ENCODE assay signal across 9 cellular contexts in the genomic region with DNA sequence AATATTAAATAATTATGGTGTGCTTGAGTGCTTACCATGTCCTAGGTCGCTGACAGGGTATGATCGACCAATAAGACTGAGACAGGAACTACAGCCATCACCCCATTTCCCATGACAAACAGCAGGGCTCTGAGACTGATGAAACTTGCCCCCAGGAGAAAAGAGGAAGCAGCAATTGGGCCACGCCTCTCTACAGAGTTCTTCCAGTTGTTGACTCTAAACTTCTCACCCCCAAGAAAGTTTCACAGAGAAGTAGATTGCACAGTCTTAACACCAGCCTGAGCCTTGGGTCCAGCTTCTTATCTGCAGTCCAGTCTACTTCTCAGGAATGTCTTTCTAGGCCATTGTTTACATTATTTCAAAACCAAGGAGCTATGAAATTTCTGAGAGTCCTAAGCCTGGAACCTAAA.
A peak's percentile ranks its signal among the peaks of the same experiment; 100 is the strongest.
DNase-seq lines count a peak whose midpoint lies in the region; ATAC-seq and TF ChIP-seq lines count a peak whose summit lies in the region.
"Had no signal": no experiment of that assay in that cellular context is flagged by ENCODE, and none has a peak within 500 bp of the region (broad histone marks: within the 10 kb centered on the region; RNA-seq: fewer than 3 reads in every experiment).

No MANE protein-coding gene starts in this region.

- CTCF ChIA-PET in BJ (lab: Yijun Ruan, JAX) (interaction anchor here (0.6 to 2.9 kb wide), 4 partner anchors 13 to 423 kb away, joined by 3 to 10 read pairs (median 3); no protein-coding TSS in a partner anchor), A673 (lab: Charles Lee) (no interaction called here)

- H3K27ac ChIP-seq in lower lobe of right lung: peak overlapping the region; percentile 66
- no peak overlapping the region for H3K27ac ChIP-seq in effector memory CD4-positive, alpha-beta T cell (ENCODE audit: insufficient read depth, low read length, poor library complexity, severe bottlenecking)
- H3K27ac ChIP-seq in A673 (ENCODE audit: low read depth, low read length, poor library complexity, severe bottlenecking): no peak overlapping the region

- POLR2A ChIA-PET in BJ (lab: Charles Lee) (interaction anchor here (0.7 kb wide), 1 partner anchor 12 kb away, joined by 3 read pairs; no protein-coding TSS in a partner anchor), A673 (lab: Charles Lee; ENCODE audit: low non-redundant PET) (no interaction called here)

- intact Hi-C loops in lower lobe of right lung (cut with DNase I): no loop called here
- intact Hi-C loops in A673 (cut with micrococcal nuclease; ENCODE audit: unreplicated experiment): no loop called here

- BruUV-seq in A673 (replicated peaks; lab: Mats Ljungman, UMichigan): no TSS peak

- TF ChIP-seq CTCF in BJ (IDR thresholded peaks at IDR 0.05; ENCODE audit: insufficient read depth, low read depth, low read length) (no peak), lower lobe of right lung (IDR thresholded peaks at IDR 0.05) (no peak), A673 (conservative IDR thresholded peaks at IDR 0.05; ENCODE audit: low read depth, low read length) (no peak)

- H3K36me3 ChIP-seq in BJ (ENCODE audit: control insufficient read depth, insufficient read depth, low read length) (no peaks in the 10 kb centered on the region), adipocyte (ENCODE audit: control insufficient read depth, insufficient read depth, low read length, severe bottlenecking) (no peaks in the 10 kb centered on the region), lower lobe of right lung (no peaks in the 10 kb centered on the region), A673 (ENCODE audit: insufficient read depth, low read length, poor library complexity, severe bottlenecking) (no peaks in the 10 kb centered on the region)
- no peaks in the 10 kb centered on the region for H3K36me3 ChIP-seq in effector memory CD4-positive, alpha-beta T cell (ENCODE audit: control insufficient read depth, insufficient read depth, low read length)

- H3K9me3 ChIP-seq in adipocyte (ENCODE audit: control insufficient read depth, low read length) (peaks cover 18% of the 10 kb centered on the region), lower lobe of right lung (no peaks in the 10 kb centered on the region), A673 (ENCODE audit: low read depth, low read length, poor library complexity, severe bottlenecking) (peaks cover 11% of the 10 kb centered on the region)
- no peaks in the 10 kb centered on the region for H3K9me3 ChIP-seq in effector memory CD4-positive, alpha-beta T cell (ENCODE audit: control insufficient read depth, low read length)

- H3K9ac ChIP-seq in adipocyte (ENCODE audit: low read length): no peak overlapping the region

- DNase-seq in BJ (ENCODE audit: low read depth) (peak; percentile 28), adipocyte (ENCODE audit: low read depth) (peak; percentile 92), lower lobe of right lung (peak; percentile 74), A673 (ENCODE audit: low spot score) (no peak)
- no peak for DNase-seq in effector memory CD4-positive, alpha-beta T cell
- DNase-seq in effector CD4-positive, alpha-beta T cell: no peak

- H3K4me3 ChIP-seq in BJ (ENCODE audit: low read depth, low read length): no peak overlapping the region
- H3K4me3 ChIP-seq in adipocyte (ENCODE audit: low read length): no peak overlapping the region
- H3K4me3 ChIP-seq in lower lobe of right lung: no peak overlapping the region
- no peak overlapping the region for H3K4me3 ChIP-seq in effector memory CD4-positive, alpha-beta T cell (ENCODE audit: insufficient read depth, low read depth, low read length, poor library complexity, severe bottlenecking)
- no peak overlapping the region for H3K4me3 ChIP-seq in A673 (ENCODE audit: low read depth, low read length, poor library complexity, severe bottlenecking)

- peak; percentile 78 for ATAC-seq in GM19397 (IDR thresholded peaks at IDR 0.05; ENCODE audit: unreplicated experiment)
- peak; percentile 87 for ATAC-seq in HG03439 (IDR thresholded peaks at IDR 0.05; ENCODE audit: unreplicated experiment)
- ATAC-seq in lower lobe of right lung: peak; percentile 88 to 89
- ATAC-seq: HCT116 had no signal

- peaks cover 20% of the 10 kb centered on the region for H3K4me1 ChIP-seq in adipocyte (ENCODE audit: control insufficient read depth, insufficient read depth, low read length)
- H3K4me1 ChIP-seq in lower lobe of right lung: peaks cover 38% of the 10 kb centered on the region
- no peaks in the 10 kb centered on the region for H3K4me1 ChIP-seq in effector memory CD4-positive, alpha-beta T cell (ENCODE audit: control insufficient read depth, insufficient read depth, low read length, poor library complexity, severe bottlenecking)
- H3K4me1 ChIP-seq in A673 (ENCODE audit: insufficient read depth, low read length, poor library complexity, severe bottlenecking): peaks cover 28% of the 10 kb centered on the region

- H3K27me3 ChIP-seq in BJ (ENCODE audit: control insufficient read depth, insufficient read depth, low read length) (no peaks in the 10 kb centered on the region), adipocyte (replicated peaks; ENCODE audit: control insufficient read depth, insufficient read depth, low read length) (no peaks in the 10 kb centered on the region), lower lobe of right lung (ENCODE audit: low read depth) (no peaks in the 10 kb centered on the region), A673 (replicated peaks; ENCODE audit: insufficient read depth, low read depth, low read length, poor library complexity) (no peaks in the 10 kb centered on the region)
- no peaks in the 10 kb centered on the region for H3K27me3 ChIP-seq in effector memory CD4-positive, alpha-beta T cell (replicated peaks; ENCODE audit: control insufficient read depth, insufficient read depth, low read length, poor library complexity, severe bottlenecking)

Comparison
In these comparisons a context has a peak if more than half of its experiments do, and no peak if none do; other contexts are left out.
1. DNase-seq: peak in BJ (single experiment), adipocyte (single experiment) and lower lobe of right lung (single experiment); none in effector memory CD4-positive, alpha-beta T cell (0 of 3), effector CD4-positive, alpha-beta T cell (single experiment) and A673 (single experiment).
2. Peak in every context shown above with its lines, with median percentiles within 50 percentile points of each other: ATAC-seq.